ENCODE assay signal across 20 cellular contexts in the genomic region with DNA sequence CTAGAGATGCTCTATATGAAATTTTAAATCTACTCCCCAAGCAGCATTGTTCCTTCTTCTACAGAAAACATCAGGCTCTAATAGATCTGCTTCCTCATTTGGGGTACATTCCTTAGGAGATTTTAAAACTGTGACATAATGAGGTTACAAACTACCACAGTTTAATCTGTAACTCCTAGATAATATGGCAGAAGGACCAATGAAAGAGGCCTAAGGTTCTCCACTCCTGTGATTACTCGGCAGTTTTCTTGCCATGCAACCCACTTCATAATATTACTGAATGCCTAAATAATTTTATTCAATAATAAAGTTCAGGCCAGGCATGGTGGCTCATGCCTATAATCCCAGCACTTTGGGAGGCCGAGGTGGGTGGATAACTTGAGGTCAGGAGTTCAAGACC. TPM values are rescaled to one million over a fixed set of nuclear protein-coding genes. Genes with fewer than 3 reads are reported as not detected.
A peak's percentile ranks its signal among the peaks of the same experiment; 100 is the strongest.
DNase-seq lines count a peak whose midpoint lies in the region; ATAC-seq, FAIRE-seq and TF ChIP-seq lines count a peak whose summit lies in the region.
"Had no signal": no experiment of that assay in that cellular context is flagged by ENCODE, and none has a peak within 500 bp of the region (broad histone marks: within the 10 kb centered on the region; RNA-seq: fewer than 3 reads in every experiment).

No MANE protein-coding gene starts in this region.

- no peak for TF ChIP-seq CTCF in CD8-positive, alpha-beta T cell (IDR thresholded peaks at IDR 0.05)
- TF ChIP-seq CTCF in K562 (IDR thresholded peaks at IDR 0.05 in 2 of 3, conservative IDR thresholded peaks at IDR 0.05 in 1 of 3; ENCODE audit: insufficient read depth in 2 of 3, low read depth in 1 of 3, low read length in 3 of 3) (no peak), osteocyte (IDR thresholded peaks at IDR 0.05) (no peak)

- FAIRE-seq in K562 (lab: Jason Lieb, UNC): no peak
- FAIRE-seq: astrocyte, pancreas had no signal

- no peaks in the 10 kb centered on the region for H3K9me1 ChIP-seq in K562 (ENCODE audit: control insufficient read depth, insufficient read depth, low read length)

- no peaks in the 10 kb centered on the region for H3K9me3 ChIP-seq in CD8-positive, alpha-beta T cell (ENCODE audit: low read length)
- no peaks in the 10 kb centered on the region for H3K9me3 ChIP-seq in K562 (replicated peaks; ENCODE audit: control insufficient read depth, insufficient read depth, low read depth, low read length)
- H3K9me3 ChIP-seq: BE2C, pancreas had no signal

- H3K27ac ChIP-seq in CD8-positive, alpha-beta T cell (ENCODE audit: low read depth, low read length): no peak overlapping the region
- H3K27ac ChIP-seq in K562 (ENCODE audit: extremely low read depth, low read depth, low read length): no peak overlapping the region
- H3K27ac ChIP-seq: KMS-11, pancreas, RWPE1 had no signal

- H3K4me1 Mint-ChIP-seq in CD8-positive, alpha-beta T cell (ENCODE audit: low read depth): peaks cover 9% of the 10 kb centered on the region
- H3K4me1 Mint-ChIP-seq in osteocyte (ENCODE audit: unreplicated experiment): peaks cover 7% of the 10 kb centered on the region

- peaks cover 35% of the 10 kb centered on the region for H3K79me2 ChIP-seq in K562 (ENCODE audit: control insufficient read depth, insufficient read depth, low read length)

- H2AFZ ChIP-seq in K562 (ENCODE audit: low read depth, low read length): no peak overlapping the region

- H4K20me1 ChIP-seq in K562 (replicated peaks; ENCODE audit: control insufficient read depth, insufficient read depth, low read length): peaks cover 2% of the 10 kb centered on the region; the same call in 1 of the 2 replicates

- no peaks in the 10 kb centered on the region for H3K9me3 Mint-ChIP-seq in CD8-positive, alpha-beta T cell
- H3K9me3 Mint-ChIP-seq in osteocyte (ENCODE audit: unreplicated experiment): no peaks in the 10 kb centered on the region

- no peak for TF ChIP-seq POLR2A in K562 (conservative IDR thresholded peaks at IDR 0.05)

- no peak overlapping the region for H3K4me3 Mint-ChIP-seq in CD8-positive, alpha-beta T cell
- no peak overlapping the region for H3K4me3 Mint-ChIP-seq in osteocyte (ENCODE audit: unreplicated experiment)

- CTCF ChIA-PET in CD8-positive, alpha-beta T cell (lab: Charles Lee): interaction anchor here (1.6 kb wide), 1 partner anchor 29 kb away, joined by 4 read pairs; no protein-coding TSS in a partner anchor
- CTCF ChIA-PET in K562 (lab: Yijun Ruan, JAX; ENCODE audit: low intra/inter-chr PET ratio): no interaction called here

- intact Hi-C loops in CD8-positive, alpha-beta T cell (cut with DNase I, micrococcal nuclease): loop anchor here in 1 of 2 experiments (5.0 to 10.0 kb wide), 2 partner anchors 260 to 488 kb away; no protein-coding TSS in a partner anchor
- intact Hi-C loops in K562 (cut with micrococcal nuclease): loop anchor here (5.0 to 10.0 kb wide), 3 partner anchors 177 to 490 kb away; no protein-coding TSS in a partner anchor

- no peak for DNase-seq in CD8-positive, alpha-beta T cell
- DNase-seq in MV-4-11 (lab: John Stamatoyannopoulos, UW) (peak; percentile 61), K562 (ENCODE audit: extremely low read depth in 1 of 4, low spot score in 3 of 4) (peak in 1 of 4 experiments; percentile 16), osteocyte (ENCODE audit: extremely low spot score, unreplicated experiment) (no peak), DMS53 (lab: John Stamatoyannopoulos, UW) (no peak)
- DNase-seq: BE2C; GDM1; GOT3; left ventricle myocardium superior; NCI-H1436 treated with DMSO at 0.1 percent for 48 hours; NCI-H2171 treated with DMSO at 0.1 percent for 48 hours; NCI-H748 treated with DMSO at 0.1 percent for 48 hours; pancreas; stimulated activated CD4-positive, alpha-beta T cell treated with anti-CD3 and anti-CD28 coated beads, Interleukin-2, amount 100 ng/mL, for 48 hours had no signal

- no peaks in the 10 kb centered on the region for H3K27me3 Mint-ChIP-seq in CD8-positive, alpha-beta T cell (ENCODE audit: low read depth)
- no peaks in the 10 kb centered on the region for H3K27me3 Mint-ChIP-seq in osteocyte (ENCODE audit: unreplicated experiment)

- no peaks in the 10 kb centered on the region for H3K36me3 ChIP-seq in CD8-positive, alpha-beta T cell (ENCODE audit: insufficient read depth, low read length)
- peaks cover 14% of the 10 kb centered on the region; the same call in 2 of the 3 replicates for H3K36me3 ChIP-seq in K562 (ENCODE audit: control insufficient read depth, insufficient read depth, low read length)
- H3K36me3 ChIP-seq: pancreas had no signal

- no peaks in the 10 kb centered on the region for H3K4me1 ChIP-seq in CD8-positive, alpha-beta T cell (ENCODE audit: insufficient read depth, low read length)
- H3K4me1 ChIP-seq in K562 (replicated peaks in 1 of 2; ENCODE audit: control insufficient read depth in 2 of 2, insufficient read depth in 2 of 2, low read length in 2 of 2): no peaks in the 10 kb centered on the region
- H3K4me1 ChIP-seq: BE2C had no signal

- no peak for TF ChIP-seq EP300 in K562 (IDR thresholded peaks at IDR 0.05; ENCODE audit: low read length)

- no peak overlapping the region for H3K4me2 ChIP-seq in K562 (ENCODE audit: insufficient read depth, low read length)
- H3K4me2 ChIP-seq: KMS-11 had no signal

- no peak for TF ChIP-seq RAD21 in K562 (CRISPR knock-in tag; conservative IDR thresholded peaks at IDR 0.05 in 1 of 2, IDR thresholded peaks at IDR 0.05 in 1 of 2)

- no peak for ATAC-seq in CD8-positive, alpha-beta T cell
- ATAC-seq in K562 (peak; percentile 36; the same call in 2 of the 3 replicates), GM18519 (IDR thresholded peaks at IDR 0.05; ENCODE audit: low FRiP score, unreplicated experiment) (no peak), HG03442 (IDR thresholded peaks at IDR 0.05; ENCODE audit: unreplicated experiment) (no peak)
- ATAC-seq: activated CD4-positive, CD25-positive, alpha-beta regulatory T cell treated with anti-CD3 and anti-CD28 coated beads, Interleukin-2, amount 50 U/mL, for 24 hours; left ventricle myocardium superior had no signal

- WGBS in K562 (ENCODE audit: insufficient coverage, low coverage, missing lambda C conversion rate): 30% methylated on average over 2 of the region's 2 CpGs

- POLR2A ChIA-PET in CD8-positive, alpha-beta T cell (lab: Charles Lee): interaction anchor here (1.5 kb wide), 1 partner anchor 16 kb away, joined by 3 read pairs; the partner anchor contains the start of gene ZNF106
- POLR2A ChIA-PET in K562 (lab: Yijun Ruan, JAX): interaction anchor here (0.6 kb wide), 1 partner anchor 30 kb away, joined by 4 read pairs; no protein-coding TSS in a partner anchor

- BruUV-seq in K562 (replicated peaks; lab: Mats Ljungman, UMichigan): no TSS peak

- no peak overlapping the region for H3K4me3 ChIP-seq in CD8-positive, alpha-beta T cell (ENCODE audit: low read depth, low read length)
- no peak overlapping the region for H3K4me3 ChIP-seq in K562
- H3K4me3 ChIP-seq: pancreas had no signal

- peaks cover 13% of the 10 kb centered on the region for H3K36me3 Mint-ChIP-seq in CD8-positive, alpha-beta T cell
- H3K36me3 Mint-ChIP-seq in osteocyte (ENCODE audit: unreplicated experiment): no peaks in the 10 kb centered on the region

- no peaks in the 10 kb centered on the region for H3K27me3 ChIP-seq in CD8-positive, alpha-beta T cell (ENCODE audit: insufficient read depth, low read length)
- H3K27me3 ChIP-seq in K562 (ENCODE audit: control insufficient read depth in 2 of 2, insufficient read depth in 2 of 2, low read length in 2 of 2): no peaks in the 10 kb centered on the region
- H3K27me3 ChIP-seq: BE2C, pancreas had no signal

- peak overlapping the region; percentile 37 for H3K27ac Mint-ChIP-seq in CD8-positive, alpha-beta T cell
- H3K27ac Mint-ChIP-seq in osteocyte (ENCODE audit: unreplicated experiment): peak overlapping the region; percentile 39

- H3K9ac ChIP-seq in K562 (ENCODE audit: insufficient read depth in 1 of 2, low read depth in 2 of 2, low read length in 2 of 2): no peak overlapping the region
- H3K9ac ChIP-seq: KMS-11 had no signal

- in situ Hi-C loops in K562 (cut with MboI): no loop called here

RNA-seq across cellular contexts. Expression of gene ZNF106, which starts 16.1 kb away (rescaled TPM):
- 10 to 100 TPM; 28.1 to 28.4 TPM for total RNA-seq in CD8-positive, alpha-beta T cell
- total RNA-seq in K562 (2011; cell fraction: chromatin; rRNA removed; ENCODE audit: low replicate concordance): 30.6 and 82.8 TPM in 2 replicates
- total RNA-seq in K562 (2011; cell fraction: nucleolus; rRNA removed): 20.7 and 26.5 TPM in 2 replicates
- 35.7 and 51.1 TPM in 2 replicates for total RNA-seq in K562 (2011; cell fraction: nucleoplasm; rRNA removed)
- total RNA-seq in K562 (2014; rRNA removed) (26.2 and 29.3 TPM in 2 replicates), K562 (2014; rRNA removed; fragmentation: Illumina TruSeq; extraction: Trizol) (55.3 and 60.3 TPM in 2 replicates), K562 (2015; rRNA removed; fragmentation: Illumina TruSeq; extraction: Trizol) (40.5 and 46.0 TPM in 2 replicates), K562 (2021) (43.3 and 43.8 TPM in 2 replicates), osteocyte (59.6 and 59.7 TPM in 2 replicates)
- polyA plus RNA-seq in K562 (2011; rRNA removed) (28.2 and 33.7 TPM in 2 replicates), K562 (2014; fragmentation: Illumina TruSeq; extraction: Trizol) (35.8 and 42.9 TPM in 2 replicates), K562 (2014; fragmentation: Nextera tagmentation; extraction: Ambion mirVana) (10 to 100 TPM; 15.6 to 17.4 TPM), K562 (2014; rRNA removed) (14.4 and 16.4 TPM in 2 replicates)
- polyA plus RNA-seq in K562 (2011; cell fraction: cytosol; rRNA removed): 22.3 and 28.3 TPM in 2 replicates
- polyA plus RNA-seq in K562 (2011; cell fraction: nucleus; rRNA removed): 13.2 and 17.5 TPM in 2 replicates
- polyA plus RNA-seq in K562 (2012): 20.1 and 25.8 TPM in 2 replicates
- polyA minus RNA-seq in K562 (2011; rRNA and poly(A)+ RNA removed): 107 and 171 TPM in 2 replicates
- 28.3 and 40.1 TPM in 2 replicates for polyA minus RNA-seq in K562 (2011; cell fraction: cytosol; rRNA and poly(A)+ RNA removed)
- 15.1 and 27.8 TPM in 2 replicates for polyA minus RNA-seq in K562 (2011; cell fraction: nucleus; rRNA and poly(A)+ RNA removed)

RNA-seq across cellular contexts. Expression of gene SNAP23, which starts 20.6 kb away (rescaled TPM):
- total RNA-seq in CD8-positive, alpha-beta T cell: 10 to 100 TPM; 30.9 to 39.9 TPM
- 73.6 and 212 TPM in 2 replicates for total RNA-seq in K562 (2011; cell fraction: chromatin; rRNA removed; ENCODE audit: low replicate concordance)
- 47.9 and 52.2 TPM in 2 replicates for total RNA-seq in K562 (2011; cell fraction: nucleolus; rRNA removed)
- total RNA-seq in K562 (2011; cell fraction: nucleoplasm; rRNA removed): 117 and 168 TPM in 2 replicates
- total RNA-seq in K562 (2014; rRNA removed) (71.6 and 79.2 TPM in 2 replicates), K562 (2014; rRNA removed; fragmentation: Illumina TruSeq; extraction: Trizol) (123 and 151 TPM in 2 replicates), K562 (2015; rRNA removed; fragmentation: Illumina TruSeq; extraction: Trizol) (139 and 146 TPM in 2 replicates), K562 (2021) (74.5 and 78.9 TPM in 2 replicates), osteocyte (72.7 and 84.7 TPM in 2 replicates)
- polyA plus RNA-seq in K562 (2011; rRNA removed) (86.1 and 130 TPM in 2 replicates), K562 (2014; fragmentation: Illumina TruSeq; extraction: Trizol) (168 and 223 TPM in 2 replicates), K562 (2014; fragmentation: Nextera tagmentation; extraction: Ambion mirVana) (100 to 1,000 TPM in 1 of 2 experiments, 10 to 100 TPM in 1; 84.1 to 117 TPM), K562 (2014; rRNA removed) (105 and 120 TPM in 2 replicates)
- 29.4 and 62.8 TPM in 2 replicates for polyA plus RNA-seq in K562 (2011; cell fraction: cytosol; rRNA removed)
- 35.7 and 48.2 TPM in 2 replicates for polyA plus RNA-seq in K562 (2011; cell fraction: nucleus; rRNA removed)
- 89.0 and 148 TPM in 2 replicates for polyA plus RNA-seq in K562 (2012)
- polyA minus RNA-seq in K562 (2011; rRNA and poly(A)+ RNA removed): 112 and 131 TPM in 2 replicates
- 45.5 and 56.4 TPM in 2 replicates for polyA minus RNA-seq in K562 (2011; cell fraction: cytosol; rRNA and poly(A)+ RNA removed)
- 24.9 and 45.7 TPM in 2 replicates for polyA minus RNA-seq in K562 (2011; cell fraction: nucleus; rRNA and poly(A)+ RNA removed)
